Comparison of ENCODE assay signal across 8 cellular contexts in the genomic region with DNA sequence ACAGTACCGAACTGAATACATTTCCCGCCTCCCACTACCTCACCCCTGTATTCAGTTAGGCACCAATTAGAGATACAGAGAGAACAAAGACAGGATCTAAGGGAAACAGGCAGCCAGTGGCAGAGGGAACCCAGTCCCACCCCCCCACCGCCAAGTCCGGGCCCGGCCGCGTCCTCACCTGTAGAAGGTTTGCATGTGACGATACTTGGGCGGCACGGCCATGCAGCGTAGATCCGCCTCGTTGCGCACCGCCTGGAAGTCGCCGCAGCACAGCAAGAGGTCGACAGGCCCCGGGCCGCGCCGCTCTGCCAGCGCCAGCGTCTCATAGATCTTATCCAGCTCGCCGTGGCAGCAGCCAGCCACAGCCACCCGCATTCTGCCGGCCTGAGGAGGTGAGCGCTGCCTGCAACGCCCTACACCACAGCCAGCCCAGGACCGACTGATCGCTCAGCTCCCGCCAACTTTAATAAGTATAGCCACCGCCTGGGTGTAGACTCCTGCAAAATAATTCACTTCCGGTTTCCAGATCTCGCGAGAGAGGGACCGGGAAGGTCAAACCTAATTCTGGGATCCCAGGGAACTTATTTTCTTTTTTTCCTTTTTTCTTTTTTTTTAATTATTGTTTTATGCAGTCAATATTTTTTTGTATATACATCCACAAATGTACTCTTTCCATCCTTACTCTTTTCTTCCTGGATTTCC. TPM values are rescaled to one million over a fixed set of nuclear protein-coding genes. Genes with fewer than 3 reads are reported as not detected.
A peak's percentile ranks its signal among the peaks of the same experiment; 100 is the strongest.
DNase-seq lines count a peak whose midpoint lies in the region; TF ChIP-seq lines count a peak whose summit lies in the region.

A gene with protein sequence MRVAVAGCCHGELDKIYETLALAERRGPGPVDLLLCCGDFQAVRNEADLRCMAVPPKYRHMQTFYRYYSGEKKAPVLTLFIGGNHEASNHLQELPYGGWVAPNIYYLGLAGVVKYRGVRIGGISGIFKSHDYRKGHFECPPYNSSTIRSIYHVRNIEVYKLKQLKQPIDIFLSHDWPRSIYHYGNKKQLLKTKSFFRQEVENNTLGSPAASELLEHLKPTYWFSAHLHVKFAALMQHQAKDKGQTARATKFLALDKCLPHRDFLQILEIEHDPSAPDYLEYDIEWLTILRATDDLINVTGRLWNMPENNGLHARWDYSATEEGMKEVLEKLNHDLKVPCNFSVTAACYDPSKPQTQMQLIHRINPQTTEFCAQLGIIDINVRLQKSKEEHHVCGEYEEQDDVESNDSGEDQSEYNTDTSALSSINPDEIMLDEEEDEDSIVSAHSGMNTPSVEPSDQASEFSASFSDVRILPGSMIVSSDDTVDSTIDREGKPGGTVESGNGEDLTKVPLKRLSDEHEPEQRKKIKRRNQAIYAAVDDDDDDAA (minus strand): TSS at position 501 of the 702 bp plus-strand sequence. CDS start 126 bp downstream, at position 375.

- H3K27me3 ChIP-seq in GM06990 (replicated peaks; ENCODE audit: control insufficient read depth, insufficient read depth, low read length): no peaks in the 10 kb centered on the region
- H3K27me3 ChIP-seq in SK-N-SH (ENCODE audit: insufficient read depth): no peaks in the 10 kb centered on the region
- no peaks in the 10 kb centered on the region for H3K27me3 ChIP-seq in neutrophil

- peak within 1 kb of the TSS; percentile 92 for H3K27ac Mint-ChIP-seq in HFFc6
- H3K27ac Mint-ChIP-seq in activated naive CD4-positive, alpha-beta T cell treated with anti-CD3 and anti-CD28 coated beads, Interleukin-2, amount 10 ng/mL, durations not matched to agents 7 days and 5 days: peak within 1 kb of the TSS; percentile 98

- CTCF ChIA-PET in SK-N-SH (lab: Yijun Ruan, JAX): interaction anchor here (0.7 to 2.0 kb wide), 9 partner anchors 10 to 1336 kb away, joined by 3 to 6 read pairs (median 3); a partner anchor contains a TSS
- CTCF ChIA-PET in activated naive CD4-positive, alpha-beta T cell treated with anti-CD3 and anti-CD28 coated beads, Interleukin-2, amount 10 ng/mL, durations not matched to agents 7 days and 5 days (lab: Charles Lee): interaction anchor here (0.6 to 2.3 kb wide), 5 partner anchors 12 to 741 kb away, joined by 3 to 7 read pairs (median 3); a partner anchor contains a TSS

- peaks cover 23% of the 10 kb centered on the region for H3F3A ChIP-seq in SK-N-SH (replicated peaks; ENCODE audit: insufficient read depth)

- no peak for TF ChIP-seq EP300 in SK-N-SH (IDR thresholded peaks at IDR 0.05; ENCODE audit: borderline replicate concordance in 1 of 2, low read depth in 1 of 2, low read length in 1 of 2)

- H3K27ac ChIP-seq in SK-N-SH (ENCODE audit: low read depth in 2 of 2, low read length in 1 of 2) (peak within 1 kb of the TSS; percentile 68), neutrophil (peak within 1 kb of the TSS; percentile 88)

- H3K79me2 ChIP-seq in SK-N-SH (ENCODE audit: insufficient read depth): peaks cover 40% of the 10 kb centered on the region

- H3K4me3 Mint-ChIP-seq in HFFc6: peak within 1 kb of the TSS; percentile 97
- peak within 1 kb of the TSS; percentile 96 for H3K4me3 Mint-ChIP-seq in activated naive CD4-positive, alpha-beta T cell treated with anti-CD3 and anti-CD28 coated beads, Interleukin-2, amount 10 ng/mL, durations not matched to agents 7 days and 5 days

- peaks cover 1% of the 10 kb centered on the region; the same call in 1 of the 2 replicates for H3K27me3 Mint-ChIP-seq in HFFc6 (ENCODE audit: insufficient read depth)
- H3K27me3 Mint-ChIP-seq in activated naive CD4-positive, alpha-beta T cell treated with anti-CD3 and anti-CD28 coated beads, Interleukin-2, amount 10 ng/mL, durations not matched to agents 7 days and 5 days: peaks cover 8% of the 10 kb centered on the region

- H3K4me2 ChIP-seq in SK-N-SH: peak within 1 kb of the TSS; percentile 80

- peaks cover 17% of the 10 kb centered on the region; the same call in 1 of the 2 replicates for H3K36me3 Mint-ChIP-seq in HFFc6 (ENCODE audit: low read depth)
- H3K36me3 Mint-ChIP-seq in activated naive CD4-positive, alpha-beta T cell treated with anti-CD3 and anti-CD28 coated beads, Interleukin-2, amount 10 ng/mL, durations not matched to agents 7 days and 5 days: peaks cover 17% of the 10 kb centered on the region

- POLR2A ChIA-PET in SK-N-SH (lab: Yijun Ruan, JAX): interaction anchor here (1.0 to 2.4 kb wide), 4 partner anchors 12 to 174 kb away, joined by 3 to 16 read pairs (median 11); a partner anchor contains a TSS

- WGBS in SK-N-SH (ENCODE audit: low lambda C conversion rate): under 1% methylated on average over 14 of the region's 38 CpGs

- H3K9me2 ChIP-seq in SK-N-SH: no peaks in the 10 kb centered on the region

- no peak for TF ChIP-seq RAD21 in SK-N-SH (IDR thresholded peaks at IDR 0.05; ENCODE audit: low read length)

- peak; percentile 90 for DNase-seq in GM06990 (ENCODE audit: extremely low read depth, insufficient read length)
- DNase-seq in HFFc6: peak; percentile 82
- peak; percentile 95 for DNase-seq in NAMALWA (ENCODE audit: low spot score)
- DNase-seq in SK-N-SH: peak; percentile 86
- DNase-seq in activated naive CD4-positive, alpha-beta T cell treated with anti-CD3 and anti-CD28 coated beads, Interleukin-2, amount 10 ng/mL, durations not matched to agents 7 days and 5 days: peak; percentile 83
- peak; percentile 63 for DNase-seq in germinal center (ENCODE audit: low spot score)
- DNase-seq in superior temporal gyrus (ENCODE audit: extremely low spot score): peak; percentile 84

- H3K4me3 ChIP-seq in GM06990 (replicated peaks; ENCODE audit: low read depth, low read length) (peak within 1 kb of the TSS; percentile 83), SK-N-SH (ENCODE audit: low read depth in 2 of 2, low read length in 1 of 2) (peak within 1 kb of the TSS; percentile 58 to 79), neutrophil (ENCODE audit: low read depth in 1 of 2, low read length in 1 of 2) (peak within 1 kb of the TSS; percentile 72 to 90)

- H3K9me3 ChIP-seq in SK-N-SH: no peaks in the 10 kb centered on the region
- no peaks in the 10 kb centered on the region for H3K9me3 ChIP-seq in neutrophil

- no peaks in the 10 kb centered on the region for H3K9me3 Mint-ChIP-seq in HFFc6
- H3K9me3 Mint-ChIP-seq in activated naive CD4-positive, alpha-beta T cell treated with anti-CD3 and anti-CD28 coated beads, Interleukin-2, amount 10 ng/mL, durations not matched to agents 7 days and 5 days: no peaks in the 10 kb centered on the region

- H3K36me3 ChIP-seq in GM06990 (ENCODE audit: control insufficient read depth, insufficient read depth, low read length) (no peaks in the 10 kb centered on the region; the same call in 1 of the 2 replicates), SK-N-SH (replicated peaks in 1 of 2; ENCODE audit: control insufficient read depth in 1 of 2, insufficient read depth in 2 of 2, low read length in 1 of 2) (peaks cover 16 to 36% of the 10 kb centered on the region in 2 experiments), neutrophil (peaks cover 15% of the 10 kb centered on the region)

- H2AFZ ChIP-seq in SK-N-SH (ENCODE audit: low read depth): peak within 1 kb of the TSS; percentile 100

- H3K4me1 ChIP-seq in SK-N-SH (ENCODE audit: control insufficient read depth in 1 of 2, insufficient read depth in 2 of 2, low read depth in 1 of 2, low read length in 1 of 2) (peaks cover 0 to 8% of the 10 kb centered on the region in 2 experiments; a peak in 2 of 4 replicates), neutrophil (ENCODE audit: control insufficient read depth in 1 of 2, insufficient read depth in 1 of 2, low read depth in 1 of 2, low read length in 1 of 2) (peaks cover 23 to 25% of the 10 kb centered on the region in 2 experiments)

- H3K9ac ChIP-seq in SK-N-SH: peak within 1 kb of the TSS; percentile 81

- no peak for TF ChIP-seq CTCF in GM06990 (IDR thresholded peaks at IDR 0.05; ENCODE audit: insufficient read depth, low read length, poor library complexity, severe bottlenecking)
- no peak for TF ChIP-seq CTCF in HFFc6 (IDR thresholded peaks at IDR 0.05)
- no peak for TF ChIP-seq CTCF in SK-N-SH (IDR thresholded peaks at IDR 0.05)
- TF ChIP-seq CTCF in neutrophil (IDR thresholded peaks at IDR 0.05): no peak

- H3K4me1 Mint-ChIP-seq in HFFc6 (ENCODE audit: low read depth): peaks cover 25% of the 10 kb centered on the region
- peaks cover 38% of the 10 kb centered on the region for H3K4me1 Mint-ChIP-seq in activated naive CD4-positive, alpha-beta T cell treated with anti-CD3 and anti-CD28 coated beads, Interleukin-2, amount 10 ng/mL, durations not matched to agents 7 days and 5 days

- H4K20me1 ChIP-seq in SK-N-SH (ENCODE audit: insufficient read depth): no peaks in the 10 kb centered on the region

TF ChIP-seq in SK-N-SH, 30 proteins besides CTCF, POLR2A, EP300 and RAD21 (continues in another document):
- TF ChIP-seq TAF1 (IDR thresholded peaks at IDR 0.05; ENCODE audit: borderline replicate concordance, low read depth, low read length): peak; percentile 86
- TF ChIP-seq, protein P1, sequence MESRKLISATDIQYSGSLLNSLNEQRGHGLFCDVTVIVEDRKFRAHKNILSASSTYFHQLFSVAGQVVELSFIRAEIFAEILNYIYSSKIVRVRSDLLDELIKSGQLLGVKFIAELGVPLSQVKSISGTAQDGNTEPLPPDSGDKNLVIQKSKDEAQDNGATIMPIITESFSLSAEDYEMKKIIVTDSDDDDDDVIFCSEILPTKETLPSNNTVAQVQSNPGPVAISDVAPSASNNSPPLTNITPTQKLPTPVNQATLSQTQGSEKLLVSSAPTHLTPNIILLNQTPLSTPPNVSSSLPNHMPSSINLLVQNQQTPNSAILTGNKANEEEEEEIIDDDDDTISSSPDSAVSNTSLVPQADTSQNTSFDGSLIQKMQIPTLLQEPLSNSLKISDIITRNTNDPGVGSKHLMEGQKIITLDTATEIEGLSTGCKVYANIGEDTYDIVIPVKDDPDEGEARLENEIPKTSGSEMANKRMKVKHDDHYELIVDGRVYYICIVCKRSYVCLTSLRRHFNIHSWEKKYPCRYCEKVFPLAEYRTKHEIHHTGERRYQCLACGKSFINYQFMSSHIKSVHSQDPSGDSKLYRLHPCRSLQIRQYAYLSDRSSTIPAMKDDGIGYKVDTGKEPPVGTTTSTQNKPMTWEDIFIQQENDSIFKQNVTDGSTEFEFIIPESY (IDR thresholded peaks at IDR 0.05; ENCODE audit: borderline replicate concordance, low read depth): peak; percentile 98

RNA-seq across cellular contexts. Expression of the gene that starts here (rescaled TPM):
- total RNA-seq in HFFc6 (2021; fragmentation: NEBNext Ultra II Directional; extraction: Animal tissue kit (Norgen Biotek cat#: 25700)): 10 to 100 TPM in 5 of 6 experiments, 1 to 10 TPM in 1; 9.9 to 13.7 (median 11.8) TPM
- polyA plus RNA-seq in SK-N-SH (2012; rRNA removed): 9.2 and 10.1 TPM in 2 replicates
- polyA plus RNA-seq in SK-N-SH (2012; cell fraction: cytosol; rRNA removed): 12.1 and 12.4 TPM in 2 replicates
- 5.8 and 8.5 TPM in 2 replicates for polyA plus RNA-seq in SK-N-SH (2012; cell fraction: nucleus; rRNA removed)

Comparison
In these comparisons a context has a peak if more than half of its experiments do, and no peak if none do; other contexts are left out.
1. Peak in every context shown above with its lines: DNase-seq, H3K4me3 ChIP-seq and H3K27ac ChIP-seq.